Comparison of ENCODE assay signal across 1 cellular context in the genomic region with DNA sequence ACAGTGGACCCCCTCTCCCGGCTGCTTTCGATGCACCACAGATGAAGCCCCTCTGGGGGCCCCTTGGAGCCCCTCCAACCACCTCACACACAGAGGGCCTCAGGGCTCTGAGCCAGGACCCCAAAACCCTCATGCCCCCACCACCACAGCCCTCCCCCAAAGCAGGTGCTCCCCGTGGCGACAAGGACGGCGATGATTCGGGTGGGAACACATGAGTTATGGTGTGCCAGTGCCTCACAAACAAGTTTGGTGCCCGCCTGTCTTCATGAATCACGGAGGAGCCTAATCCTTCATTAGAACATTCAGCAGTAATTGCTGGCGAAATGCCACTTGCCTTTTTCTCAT.
TF ChIP-seq lines count a peak whose summit lies in the region.

No MANE protein-coding gene starts in this region.

TF ChIP-seq in GM23338, 12 proteins besides CTCF, POLR2A, EP300 and RAD21 (continued from another document):
- no peak for TF ChIP-seq NANOG (IDR thresholded peaks at IDR 0.05; ENCODE audit: borderline replicate concordance)
- TF ChIP-seq ZNF462 (CRISPR knock-in tag; IDR thresholded peaks at IDR 0.05), result no peak
- TF ChIP-seq REST (IDR thresholded peaks at IDR 0.05; ENCODE audit: unreplicated experiment), result no peak
- no peak for TF ChIP-seq EZH2phosphoT487 (IDR thresholded peaks at IDR 0.05; ENCODE audit: unreplicated experiment)
- no peak for TF ChIP-seq STAT1 (IDR thresholded peaks at IDR 0.05; ENCODE audit: unreplicated experiment)
- no peak for TF ChIP-seq ZNF331 (CRISPR knock-in tag; IDR thresholded peaks at IDR 0.05; ENCODE audit: low read depth)
- TF ChIP-seq POLR2AphosphoS5 (IDR thresholded peaks at IDR 0.05; ENCODE audit: low read depth), result no peak
- TF ChIP-seq CREB1 (CRISPR knock-in tag; IDR thresholded peaks at IDR 0.05; ENCODE audit: low read depth), result no peak
- no peak for TF ChIP-seq ZNF114 (CRISPR knock-in tag; IDR thresholded peaks at IDR 0.05)
- TF ChIP-seq EZH2 (IDR thresholded peaks at IDR 0.05; ENCODE audit: low read depth, unreplicated experiment), result no peak
- TF ChIP-seq, protein P1, sequence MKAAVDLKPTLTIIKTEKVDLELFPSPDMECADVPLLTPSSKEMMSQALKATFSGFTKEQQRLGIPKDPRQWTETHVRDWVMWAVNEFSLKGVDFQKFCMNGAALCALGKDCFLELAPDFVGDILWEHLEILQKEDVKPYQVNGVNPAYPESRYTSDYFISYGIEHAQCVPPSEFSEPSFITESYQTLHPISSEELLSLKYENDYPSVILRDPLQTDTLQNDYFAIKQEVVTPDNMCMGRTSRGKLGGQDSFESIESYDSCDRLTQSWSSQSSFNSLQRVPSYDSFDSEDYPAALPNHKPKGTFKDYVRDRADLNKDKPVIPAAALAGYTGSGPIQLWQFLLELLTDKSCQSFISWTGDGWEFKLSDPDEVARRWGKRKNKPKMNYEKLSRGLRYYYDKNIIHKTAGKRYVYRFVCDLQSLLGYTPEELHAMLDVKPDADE (IDR thresholded peaks at IDR 0.05), result no peak
